ENCODE assay signal across 1 cellular context in the genomic region with DNA sequence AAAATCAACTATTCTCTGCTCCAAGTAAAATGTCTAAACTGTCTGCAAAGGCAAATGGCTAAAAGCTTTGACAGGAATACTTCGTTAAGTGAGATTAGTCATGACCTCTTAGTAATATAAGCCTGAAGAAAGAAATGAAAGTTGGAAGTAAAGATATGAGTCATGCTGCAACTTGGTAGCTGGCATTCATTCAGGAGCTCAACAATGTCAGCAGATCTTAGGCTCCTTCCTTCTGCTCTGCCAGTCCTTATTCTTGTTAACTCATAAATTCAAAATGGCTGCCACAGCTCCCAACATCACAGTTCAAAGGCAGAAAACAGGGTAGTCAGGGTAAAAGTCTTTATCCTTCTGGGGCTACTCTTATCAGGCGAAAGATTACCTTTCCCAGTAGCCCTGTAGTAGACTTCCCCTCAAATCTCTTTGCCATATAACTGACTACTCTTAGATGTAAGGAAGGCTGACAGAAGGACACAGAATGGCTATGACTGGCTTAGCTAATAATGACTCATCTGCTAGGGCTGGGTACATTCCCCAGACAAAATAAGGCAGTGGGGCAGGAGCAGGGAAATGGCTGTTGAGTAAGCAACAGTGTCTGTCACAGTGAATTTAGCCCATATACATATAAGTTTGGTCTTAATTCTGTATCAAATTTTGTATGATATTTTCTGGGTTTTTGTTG.
TF ChIP-seq lines count a peak whose summit lies in the region.

No MANE protein-coding gene starts in this region.

TF ChIP-seq in H1, 55 proteins besides CTCF, POLR2A, EP300 and RAD21:
- TF ChIP-seq YY1 (IDR thresholded peaks at IDR 0.05; ENCODE audit: low read depth, low read length): peak; percentile 78
- no peak for TF ChIP-seq SIRT6 (IDR thresholded peaks at IDR 0.05; ENCODE audit: low read length)
- no peak for TF ChIP-seq ASH2L (IDR thresholded peaks at IDR 0.05; ENCODE audit: low read length)
- no peak for TF ChIP-seq KDM4A (IDR thresholded peaks at IDR 0.05; ENCODE audit: low read depth, low read length, severe bottlenecking)
- TF ChIP-seq SUZ12 (IDR thresholded peaks at IDR 0.05; ENCODE audit: low read length): no peak
- no peak for TF ChIP-seq SAP30 (IDR thresholded peaks at IDR 0.05; ENCODE audit: insufficient read depth, insufficient replicate concordance, low read length)
- no peak for TF ChIP-seq SP1 (IDR thresholded peaks at IDR 0.05; ENCODE audit: low read depth, low read length)
- no peak for TF ChIP-seq KDM1A (IDR thresholded peaks at IDR 0.05; ENCODE audit: borderline replicate concordance, low read length)
- no peak for TF ChIP-seq EZH2 (IDR thresholded peaks at IDR 0.05; ENCODE audit: low read depth, low read length, severe bottlenecking)
